1 cellular context compared by ENCODE assay signal in the genomic region with DNA sequence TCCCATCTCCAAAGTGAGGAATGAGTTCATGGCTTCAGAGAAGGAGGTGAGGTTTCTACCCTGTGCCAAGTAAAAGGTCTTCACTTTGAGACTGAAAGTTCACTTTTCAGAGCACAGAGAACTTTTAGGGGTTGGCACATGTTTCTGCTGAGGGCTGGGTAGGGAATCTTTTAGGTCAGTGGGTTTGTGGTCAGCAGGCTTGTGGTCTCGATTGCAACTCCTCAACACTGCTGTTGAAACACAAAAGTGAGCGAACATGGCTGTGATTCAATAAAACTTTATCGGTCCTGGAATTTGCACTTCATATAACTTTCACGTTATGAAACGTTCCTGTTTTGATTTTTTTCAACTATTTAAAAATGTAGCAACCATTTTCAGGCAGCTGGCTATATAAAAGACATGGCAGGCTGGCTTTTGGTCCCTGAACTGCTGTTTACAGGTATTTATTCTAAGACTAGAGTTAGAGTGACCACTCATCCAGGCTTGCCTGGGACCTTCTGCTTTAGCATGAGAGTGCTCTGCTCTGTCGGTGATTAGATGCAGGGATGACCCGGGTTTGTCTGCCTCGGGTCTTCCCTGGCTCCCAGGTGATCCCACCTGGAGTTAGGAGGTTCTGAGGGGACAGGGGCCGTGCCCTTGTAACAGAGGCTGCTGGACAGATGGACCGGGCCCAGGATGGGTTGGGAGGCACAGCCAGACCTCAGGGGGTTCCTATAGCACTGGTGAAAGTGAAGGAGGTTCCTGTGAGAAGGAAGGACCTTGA.
TF ChIP-seq lines count a peak whose summit lies in the region.

No MANE protein-coding gene starts in this region.

TF ChIP-seq in GM23338, 12 proteins besides CTCF, POLR2A, EP300 and RAD21 (continued from another document):
- TF ChIP-seq, protein P1, sequence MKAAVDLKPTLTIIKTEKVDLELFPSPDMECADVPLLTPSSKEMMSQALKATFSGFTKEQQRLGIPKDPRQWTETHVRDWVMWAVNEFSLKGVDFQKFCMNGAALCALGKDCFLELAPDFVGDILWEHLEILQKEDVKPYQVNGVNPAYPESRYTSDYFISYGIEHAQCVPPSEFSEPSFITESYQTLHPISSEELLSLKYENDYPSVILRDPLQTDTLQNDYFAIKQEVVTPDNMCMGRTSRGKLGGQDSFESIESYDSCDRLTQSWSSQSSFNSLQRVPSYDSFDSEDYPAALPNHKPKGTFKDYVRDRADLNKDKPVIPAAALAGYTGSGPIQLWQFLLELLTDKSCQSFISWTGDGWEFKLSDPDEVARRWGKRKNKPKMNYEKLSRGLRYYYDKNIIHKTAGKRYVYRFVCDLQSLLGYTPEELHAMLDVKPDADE (IDR thresholded peaks at IDR 0.05), result no peak
- TF ChIP-seq ZNF331 (CRISPR knock-in tag; IDR thresholded peaks at IDR 0.05; ENCODE audit: low read depth) (no peak), ZNF114 (CRISPR knock-in tag; IDR thresholded peaks at IDR 0.05) (no peak), EZH2 (IDR thresholded peaks at IDR 0.05; ENCODE audit: low read depth, unreplicated experiment) (no peak), JUNB (IDR thresholded peaks at IDR 0.05; ENCODE audit: unreplicated experiment) (no peak)
- TF ChIP-seq, protein P2, sequence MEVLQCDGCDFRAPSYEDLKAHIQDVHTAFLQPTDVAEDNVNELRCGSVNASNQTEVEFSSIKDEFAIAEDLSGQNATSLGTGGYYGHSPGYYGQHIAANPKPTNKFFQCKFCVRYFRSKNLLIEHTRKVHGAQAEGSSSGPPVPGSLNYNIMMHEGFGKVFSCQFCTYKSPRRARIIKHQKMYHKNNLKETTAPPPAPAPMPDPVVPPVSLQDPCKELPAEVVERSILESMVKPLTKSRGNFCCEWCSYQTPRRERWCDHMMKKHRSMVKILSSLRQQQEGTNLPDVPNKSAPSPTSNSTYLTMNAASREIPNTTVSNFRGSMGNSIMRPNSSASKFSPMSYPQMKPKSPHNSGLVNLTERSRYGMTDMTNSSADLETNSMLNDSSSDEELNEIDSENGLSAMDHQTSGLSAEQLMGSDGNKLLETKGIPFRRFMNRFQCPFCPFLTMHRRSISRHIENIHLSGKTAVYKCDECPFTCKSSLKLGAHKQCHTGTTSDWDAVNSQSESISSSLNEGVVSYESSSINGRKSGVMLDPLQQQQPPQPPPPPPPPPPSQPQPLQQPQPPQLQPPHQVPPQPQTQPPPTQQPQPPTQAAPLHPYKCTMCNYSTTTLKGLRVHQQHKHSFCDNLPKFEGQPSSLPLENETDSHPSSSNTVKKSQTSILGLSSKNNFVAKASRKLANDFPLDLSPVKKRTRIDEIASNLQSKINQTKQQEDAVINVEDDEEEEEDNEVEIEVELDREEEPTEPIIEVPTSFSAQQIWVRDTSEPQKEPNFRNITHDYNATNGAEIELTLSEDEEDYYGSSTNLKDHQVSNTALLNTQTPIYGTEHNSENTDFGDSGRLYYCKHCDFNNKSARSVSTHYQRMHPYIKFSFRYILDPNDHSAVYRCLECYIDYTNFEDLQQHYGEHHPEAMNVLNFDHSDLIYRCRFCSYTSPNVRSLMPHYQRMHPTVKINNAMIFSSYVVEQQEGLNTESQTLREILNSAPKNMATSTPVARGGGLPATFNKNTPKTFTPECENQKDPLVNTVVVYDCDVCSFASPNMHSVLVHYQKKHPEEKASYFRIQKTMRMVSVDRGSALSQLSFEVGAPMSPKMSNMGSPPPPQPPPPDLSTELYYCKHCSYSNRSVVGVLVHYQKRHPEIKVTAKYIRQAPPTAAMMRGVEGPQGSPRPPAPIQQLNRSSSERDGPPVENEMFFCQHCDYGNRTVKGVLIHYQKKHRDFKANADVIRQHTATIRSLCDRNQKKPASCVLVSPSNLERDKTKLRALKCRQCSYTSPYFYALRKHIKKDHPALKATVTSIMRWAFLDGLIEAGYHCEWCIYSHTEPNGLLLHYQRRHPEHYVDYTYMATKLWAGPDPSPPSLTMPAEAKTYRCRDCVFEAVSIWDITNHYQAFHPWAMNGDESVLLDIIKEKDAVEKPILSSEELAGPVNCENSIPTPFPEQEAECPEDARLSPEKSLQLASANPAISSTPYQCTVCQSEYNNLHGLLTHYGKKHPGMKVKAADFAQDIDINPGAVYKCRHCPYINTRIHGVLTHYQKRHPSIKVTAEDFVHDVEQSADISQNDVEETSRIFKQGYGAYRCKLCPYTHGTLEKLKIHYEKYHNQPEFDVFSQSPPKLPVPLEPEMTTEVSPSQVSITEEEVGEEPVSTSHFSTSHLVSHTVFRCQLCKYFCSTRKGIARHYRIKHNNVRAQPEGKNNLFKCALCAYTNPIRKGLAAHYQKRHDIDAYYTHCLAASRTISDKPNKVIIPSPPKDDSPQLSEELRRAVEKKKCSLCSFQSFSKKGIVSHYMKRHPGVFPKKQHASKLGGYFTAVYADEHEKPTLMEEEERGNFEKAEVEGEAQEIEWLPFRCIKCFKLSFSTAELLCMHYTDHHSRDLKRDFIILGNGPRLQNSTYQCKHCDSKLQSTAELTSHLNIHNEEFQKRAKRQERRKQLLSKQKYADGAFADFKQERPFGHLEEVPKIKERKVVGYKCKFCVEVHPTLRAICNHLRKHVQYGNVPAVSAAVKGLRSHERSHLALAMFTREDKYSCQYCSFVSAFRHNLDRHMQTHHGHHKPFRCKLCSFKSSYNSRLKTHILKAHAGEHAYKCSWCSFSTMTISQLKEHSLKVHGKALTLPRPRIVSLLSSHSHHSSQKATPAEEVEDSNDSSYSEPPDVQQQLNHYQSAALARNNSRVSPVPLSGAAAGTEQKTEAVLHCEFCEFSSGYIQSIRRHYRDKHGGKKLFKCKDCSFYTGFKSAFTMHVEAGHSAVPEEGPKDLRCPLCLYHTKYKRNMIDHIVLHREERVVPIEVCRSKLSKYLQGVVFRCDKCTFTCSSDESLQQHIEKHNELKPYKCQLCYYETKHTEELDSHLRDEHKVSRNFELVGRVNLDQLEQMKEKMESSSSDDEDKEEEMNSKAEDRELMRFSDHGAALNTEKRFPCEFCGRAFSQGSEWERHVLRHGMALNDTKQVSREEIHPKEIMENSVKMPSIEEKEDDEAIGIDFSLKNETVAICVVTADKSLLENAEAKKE (CRISPR knock-in tag; IDR thresholded peaks at IDR 0.05), result no peak
